8 cellular contexts compared by ENCODE assay signal in genomic region chr11:77602385-77603105, GRCh38. TPM values are rescaled to one million over a fixed set of nuclear protein-coding genes. Genes with fewer than 3 reads are reported as not detected.
A peak's percentile ranks its signal among the peaks of the same experiment; 100 is the strongest.
DNase-seq lines count a peak whose midpoint lies in the region; ATAC-seq and TF ChIP-seq lines count a peak whose summit lies in the region.

No MANE protein-coding gene starts in this region.

- intact Hi-C loops in sciatic nerve (cut with DNase I), result no loop called here

- no peak overlapping the region for H3K4me3 ChIP-seq in HAP-1
- H3K4me3 ChIP-seq in foreskin fibroblast (ENCODE audit: low read depth in 1 of 2, low read length in 2 of 2), result no peak overlapping the region

- no peaks in the 10 kb centered on the region for H3K9me3 ChIP-seq in HAP-1

- TF ChIP-seq CTCF in foreskin fibroblast (IDR thresholded peaks at IDR 0.05; ENCODE audit: low read depth, low read length), result no peak

- ATAC-seq in sciatic nerve, result peak; percentile 85
- no peak for ATAC-seq in HG03521 (IDR thresholded peaks at IDR 0.05; ENCODE audit: unreplicated experiment)

- in situ Hi-C loops in HAP-1 (cut with MboI; ENCODE audit: low sequenced_read_pairs), result no loop called here

- peaks cover 18% of the 10 kb centered on the region for H3K4me1 ChIP-seq in HAP-1

- peak; percentile 39 to 98 for DNase-seq in HAP-1 (ENCODE audit: low spot score in 2 of 2)
- peak; percentile 75 for DNase-seq in SW480 (ENCODE audit: low spot score)
- peak; percentile 76 to 87 for DNase-seq in foreskin fibroblast
- DNase-seq in sciatic nerve (ENCODE audit: low spot score), result no peak
- DNase-seq in NCI-H345 (lab: John Stamatoyannopoulos, UW), result no peak
- DNase-seq in activated CD8-positive, alpha-beta memory T cell treated with anti-CD3 and anti-CD28 coated beads for 24 hours, result no peak
- DNase-seq in DMS153 (lab: John Stamatoyannopoulos, UW), result no peak

- H3K36me3 ChIP-seq in HAP-1 (replicated peaks), result peaks cover 6% of the 10 kb centered on the region

- no peaks in the 10 kb centered on the region for H3K27me3 ChIP-seq in HAP-1 (ENCODE audit: low read depth)

RNA-seq across cellular contexts. Expression of gene AQP11, which starts 12.8 kb away (rescaled TPM):
- total RNA-seq in sciatic nerve, result 1.4 TPM

RNA-seq across cellular contexts. Expression of gene CLNS1A, which starts 35.0 kb away (rescaled TPM):
- total RNA-seq in sciatic nerve, result 111 TPM

Comparison
In these comparisons a context has a peak if more than half of its experiments do, and no peak if none do; other contexts are left out.
1. DNase-seq: peak in HAP-1 (2 of 2), SW480 (single experiment) and foreskin fibroblast (2 of 2); none in sciatic nerve (single experiment), NCI-H345 (single experiment), activated CD8-positive, alpha-beta memory T cell treated with anti-CD3 and anti-CD28 coated beads for 24 hours (single experiment) and DMS153 (single experiment).